ENCODE assay signal across 9 cellular contexts in the genomic region with DNA sequence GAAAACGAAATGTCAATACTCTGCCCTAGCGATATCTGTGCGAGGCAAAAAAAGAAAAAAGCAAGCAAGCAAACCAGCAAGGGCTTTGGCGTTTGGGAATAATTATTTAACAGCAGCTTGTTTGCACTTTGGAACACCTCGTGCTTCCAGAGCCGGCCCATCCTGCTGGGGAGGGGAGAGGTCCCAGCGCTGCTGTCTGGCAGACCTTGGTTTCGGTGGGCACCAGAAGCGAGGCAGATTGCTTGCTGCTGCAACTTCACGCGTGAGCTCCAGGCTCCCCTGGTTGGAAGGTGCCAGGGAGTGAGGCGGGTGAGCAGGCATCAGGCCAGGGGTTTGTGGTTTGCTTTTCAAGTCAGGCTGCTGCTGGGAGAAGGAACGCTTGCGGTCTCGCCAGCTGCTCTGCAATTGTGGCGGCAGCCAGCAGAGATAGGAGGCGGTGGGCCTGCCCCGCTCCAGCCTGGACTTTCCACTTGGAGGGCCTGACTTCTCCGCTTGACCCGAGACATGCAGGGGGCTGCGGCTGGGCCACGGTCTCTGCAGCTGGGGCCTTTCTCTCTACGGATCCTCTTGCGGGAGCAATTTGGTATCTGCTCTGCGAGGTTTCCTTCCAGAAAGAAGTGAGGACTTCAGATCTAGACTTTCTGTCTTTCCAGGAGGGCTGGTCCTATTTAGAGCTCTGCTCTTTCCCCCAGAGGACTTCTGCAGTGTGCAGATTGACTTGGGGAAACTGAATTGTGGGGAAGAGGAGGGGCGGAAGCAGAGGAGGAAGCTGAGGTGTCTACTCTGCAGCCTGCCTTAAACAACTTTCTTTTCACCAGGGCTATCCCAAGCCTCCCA.
A peak's percentile ranks its signal among the peaks of the same experiment; 100 is the strongest.
DNase-seq lines count a peak whose midpoint lies in the region; ATAC-seq, FAIRE-seq and TF ChIP-seq lines count a peak whose summit lies in the region.
"Had no signal": no experiment of that assay in that cellular context is flagged by ENCODE, and none has a peak within 500 bp of the region (broad histone marks: within the 10 kb centered on the region; RNA-seq: fewer than 3 reads in every experiment).

No MANE protein-coding gene starts in this region.

- 0 out of 2 replicates have a peak overlapping the region, but pooled peaks have one; percentile 17 for H2BK12ac ChIP-seq in H1 (ENCODE audit: low read depth, low read length)

- H2BK5ac ChIP-seq in H1 (ENCODE audit: low read depth, low read length) = no peak overlapping the region

- TF ChIP-seq POLR2A in H1 (IDR thresholded peaks at IDR 0.05; ENCODE audit: control extremely low read depth in 1 of 2, low read depth in 2 of 2, low read length in 2 of 2) (no peak), suprapubic skin (IDR thresholded peaks at IDR 0.05) (no peak)

- H3K36me3 ChIP-seq in H1 (ENCODE audit: control insufficient read depth in 2 of 4, insufficient read depth in 4 of 4, low read length in 3 of 4) = 0 out of 8 replicates have a peak, but pooled peaks cover 0 to 2% (median under 1%) of the 10 kb centered on the region in 4 experiments
- H3K36me3 ChIP-seq in mucosa of rectum (ENCODE audit: control insufficient read depth in 2 of 2, insufficient read depth in 2 of 2, low read length in 2 of 2) = no peaks in the 10 kb centered on the region
- H3K36me3 ChIP-seq in suprapubic skin = no peaks in the 10 kb centered on the region

- H3K23ac ChIP-seq in H1 (ENCODE audit: insufficient read length) = no peak overlapping the region

- no peak overlapping the region for H2BK20ac ChIP-seq in H1 (ENCODE audit: low read length)

- H3K79me2 ChIP-seq in H1 (ENCODE audit: control insufficient read depth in 1 of 2, insufficient read depth in 2 of 2, low read length in 2 of 2) = no peaks in the 10 kb centered on the region

- no peak overlapping the region for H3K56ac ChIP-seq in H1 (replicated peaks; ENCODE audit: insufficient read length, low read depth, low read length)

- H3K36me3 Mint-ChIP-seq in activated CD4-positive, alpha-beta memory T cell treated with anti-CD3 and anti-CD28 coated beads, Interleukin-2, amount 10 ng/mL, durations not matched to agents 7 days and 5 days (ENCODE audit: low read depth) = no peaks in the 10 kb centered on the region

- no peaks in the 10 kb centered on the region for H4K20me1 ChIP-seq in H1 (replicated peaks in 1 of 2; ENCODE audit: control insufficient read depth in 1 of 2, insufficient read depth in 2 of 2, low read length in 2 of 2)

- H2AFZ ChIP-seq in H1 (ENCODE audit: low read length) = no peak overlapping the region

- H2BK15ac ChIP-seq in H1 (ENCODE audit: low read length) = 0 out of 2 replicates have a peak overlapping the region, but pooled peaks have one; percentile 46

- no peak for FAIRE-seq in H1 (lab: Jason Lieb, UNC)
- FAIRE-seq: G401.6 had no signal

- no peak overlapping the region for H3K4me3 Mint-ChIP-seq in activated CD4-positive, alpha-beta memory T cell treated with anti-CD3 and anti-CD28 coated beads, Interleukin-2, amount 10 ng/mL, durations not matched to agents 7 days and 5 days

- H3K27me3 ChIP-seq in H1 (replicated peaks in 1 of 4; ENCODE audit: control insufficient read depth in 3 of 4, extremely low read depth in 1 of 4, insufficient read depth in 3 of 4, low read length in 3 of 4) = no peaks in the 10 kb centered on the region
- H3K27me3 ChIP-seq in mucosa of rectum (ENCODE audit: control insufficient read depth in 2 of 2, insufficient read depth in 2 of 2, low read length in 2 of 2) = no peaks in the 10 kb centered on the region
- H3K27me3 ChIP-seq in suprapubic skin = no peaks in the 10 kb centered on the region

- no peak overlapping the region; the same call in 1 of the 2 replicates for H3K18ac ChIP-seq in H1 (ENCODE audit: extremely low read depth, low read length)

- H4K5ac ChIP-seq in H1 (ENCODE audit: insufficient read length, low read depth, low read length) = no peak overlapping the region

- CTCF ChIA-PET in activated CD4-positive, alpha-beta memory T cell treated with anti-CD3 and anti-CD28 coated beads, Interleukin-2, amount 10 ng/mL, durations not matched to agents 7 days and 5 days (lab: Charles Lee) = no interaction called here
- CTCF ChIA-PET in H1 (lab: Charles Lee; ENCODE audit: partially characterized antibody) = interaction anchor here (1.2 to 2.2 kb wide), 6 partner anchors 10 to 57 kb away, joined by 3 to 12 read pairs (median 3); no protein-coding TSS in a partner anchor

- peak; percentile 10 to 46 for ATAC-seq in activated CD4-positive, CD25-positive, alpha-beta regulatory T cell treated with anti-CD3 and anti-CD28 coated beads, Interleukin-2, amount 50 U/mL, for 24 hours

- H3K27ac Mint-ChIP-seq in activated CD4-positive, alpha-beta memory T cell treated with anti-CD3 and anti-CD28 coated beads, Interleukin-2, amount 10 ng/mL, durations not matched to agents 7 days and 5 days = no peak overlapping the region

- WGBS in H1 (ENCODE audit: extremely low coverage in 1 of 2, insufficient coverage in 1 of 2, insufficient read length in 1 of 2, insufficient replicate concordance in 2 of 2, low coverage in 1 of 2, low lambda C conversion rate in 2 of 2, missing lambda C conversion rate in 1 of 2), 2 experiments = 84% methylated on average over 26 of the region's 26 CpGs; no CpG with 5 or more reads in 1 of the 2 experiments
- whole genome bisulfite sequencing in suprapubic skin = 16% methylated on average over 15 of the region's 26 CpGs

- 0 out of 7 replicates have a peak overlapping the region, but pooled peaks of 1 of the 4 experiments have one; percentile 22 for H3K9ac ChIP-seq in H1 (replicated peaks in 1 of 4; ENCODE audit: extremely low read depth in 1 of 4, low read depth in 3 of 4, low read length in 3 of 4)
- H3K9ac ChIP-seq in mucosa of rectum (ENCODE audit: low read depth in 1 of 2, low read length in 2 of 2) = peak overlapping the region; percentile 42 to 56

- no peak overlapping the region for H4K91ac ChIP-seq in H1 (replicated peaks; ENCODE audit: insufficient read length, low read length)

- TF ChIP-seq CTCF in H1 (IDR thresholded peaks at IDR 0.05; ENCODE audit: control extremely low read depth in 1 of 3, insufficient read depth in 1 of 3, low read depth in 1 of 3, low read length in 3 of 3) (no peak), suprapubic skin (IDR thresholded peaks at IDR 0.05) (no peak), GM20000 (IDR thresholded peaks at IDR 0.05; ENCODE audit: extremely low read depth, missing control alignments) (no peak)

- H2AK5ac ChIP-seq in H1 (ENCODE audit: low read depth, low read length) = no peak overlapping the region

- TF ChIP-seq EP300 in H1 (IDR thresholded peaks at IDR 0.05; ENCODE audit: borderline replicate concordance in 1 of 2, low read depth in 2 of 2, low read length in 2 of 2) (no peak), suprapubic skin (IDR thresholded peaks at IDR 0.05) (no peak)

- no peaks in the 10 kb centered on the region for H3K9me3 ChIP-seq in H1 (ENCODE audit: insufficient read depth in 2 of 2, low read depth in 1 of 2, low read length in 1 of 2)
- no peaks in the 10 kb centered on the region for H3K9me3 ChIP-seq in mucosa of rectum (ENCODE audit: control insufficient read depth in 2 of 2, low read length in 2 of 2)
- no peaks in the 10 kb centered on the region for H3K9me3 ChIP-seq in suprapubic skin

- peaks cover 0 to 3% (median under 1%) of the 10 kb centered on the region in 4 experiments; a peak in 2 of 7 replicates for H3K4me1 ChIP-seq in H1 (replicated peaks in 1 of 4; ENCODE audit: control insufficient read depth in 3 of 4, insufficient read depth in 4 of 4, low read length in 3 of 4)
- H3K4me1 ChIP-seq in mucosa of rectum (ENCODE audit: control insufficient read depth in 2 of 2, insufficient read depth in 2 of 2, low read length in 2 of 2) = peaks cover 5 to 14% of the 10 kb centered on the region in 2 donors
- H3K4me1 ChIP-seq in suprapubic skin = peaks cover 29% of the 10 kb centered on the region

- H2BK120ac ChIP-seq in H1 (replicated peaks; ENCODE audit: low read depth, low read length) = no peak overlapping the region

- no peak overlapping the region for H3K14ac ChIP-seq in H1 (ENCODE audit: insufficient read length)

- DNase-seq in activated CD4-positive, CD25-positive, alpha-beta regulatory T cell treated with anti-CD3 and anti-CD28 coated beads, Interleukin-2, amount 50 U/mL, for 72 hours = no peak
- peak; percentile 32 for DNase-seq in NCI-H1105 (lab: John Stamatoyannopoulos, UW)
- peak; percentile 27 for DNase-seq in activated CD4-positive, alpha-beta memory T cell treated with anti-CD3 and anti-CD28 coated beads, Interleukin-2, amount 10 ng/mL, durations not matched to agents 7 days and 5 days
- no peak for DNase-seq in H1 (ENCODE audit: low read depth in 1 of 2, low spot score in 2 of 2)
- peak; percentile 88 to 91 for DNase-seq in suprapubic skin (ENCODE audit: low spot score in 2 of 2)
- DNase-seq in GM20000 (ENCODE audit: low spot score) = no peak

- peaks cover 14% of the 10 kb centered on the region for H3K4me1 Mint-ChIP-seq in activated CD4-positive, alpha-beta memory T cell treated with anti-CD3 and anti-CD28 coated beads, Interleukin-2, amount 10 ng/mL, durations not matched to agents 7 days and 5 days

- POLR2A ChIA-PET in activated CD4-positive, alpha-beta memory T cell treated with anti-CD3 and anti-CD28 coated beads, Interleukin-2, amount 10 ng/mL, durations not matched to agents 7 days and 5 days (lab: Charles Lee) = no interaction called here
- POLR2A ChIA-PET in H1 (lab: Charles Lee; ENCODE audit: partially characterized antibody) = interaction anchor here (1.0 to 2.3 kb wide), 3 partner anchors 9 to 21 kb away, joined by 3 to 10 read pairs (median 4); no protein-coding TSS in a partner anchor

- H3K4me2 ChIP-seq in H1 (ENCODE audit: insufficient read depth in 1 of 2, low read depth in 2 of 2, low read length in 2 of 2) = no peak overlapping the region

- no peak overlapping the region for H3K27ac ChIP-seq in H1 (ENCODE audit: low read depth, low read length)
- H3K27ac ChIP-seq in mucosa of rectum (ENCODE audit: low read depth in 2 of 2, low read length in 2 of 2) = peak overlapping the region; percentile 40 to 61
- H3K27ac ChIP-seq in suprapubic skin = peak overlapping the region; percentile 92

- H3K27me3 Mint-ChIP-seq in activated CD4-positive, alpha-beta memory T cell treated with anti-CD3 and anti-CD28 coated beads, Interleukin-2, amount 10 ng/mL, durations not matched to agents 7 days and 5 days = peaks cover 7% of the 10 kb centered on the region

- no peak overlapping the region for H4K8ac ChIP-seq in H1 (ENCODE audit: extremely low read depth, insufficient read depth, low read length)

- no peak overlapping the region for H3K4ac ChIP-seq in H1 (replicated peaks; ENCODE audit: insufficient read length, low read depth, low read length)

- TF ChIP-seq RAD21 in H1 (IDR thresholded peaks at IDR 0.05 in 1 of 2, conservative IDR thresholded peaks at IDR 0.05 in 1 of 2; ENCODE audit: low read depth in 2 of 2, low read length in 2 of 2) = no peak

- no peaks in the 10 kb centered on the region for H3K79me1 ChIP-seq in H1 (ENCODE audit: low read depth, low read length)

- no peaks in the 10 kb centered on the region for H3K9me3 Mint-ChIP-seq in activated CD4-positive, alpha-beta memory T cell treated with anti-CD3 and anti-CD28 coated beads, Interleukin-2, amount 10 ng/mL, durations not matched to agents 7 days and 5 days

- H3K4me3 ChIP-seq in H1 (ENCODE audit: extremely low read depth in 1 of 4, insufficient read depth in 2 of 4, low read depth in 3 of 4, low read length in 4 of 4) (no peak overlapping the region), mucosa of rectum (ENCODE audit: low read length in 2 of 2) (peak overlapping the region; percentile 60 to 64), suprapubic skin (peak overlapping the region; percentile 51)

- peaks cover 2% of the 10 kb centered on the region; the same call in 1 of the 2 replicates for H3K23me2 ChIP-seq in H1 (ENCODE audit: low read depth, low read length)

Comparison
In these comparisons a context has a peak if more than half of its experiments do, and no peak if none do; other contexts are left out.
1. DNase-seq: peak in NCI-H1105 (single experiment), activated CD4-positive, alpha-beta memory T cell treated with anti-CD3 and anti-CD28 coated beads, Interleukin-2, amount 10 ng/mL, durations not matched to agents 7 days and 5 days (single experiment) and suprapubic skin (2 of 2); none in activated CD4-positive, CD25-positive, alpha-beta regulatory T cell treated with anti-CD3 and anti-CD28 coated beads, Interleukin-2, amount 50 U/mL, for 72 hours (single experiment), H1 (0 of 2) and GM20000 (single experiment).
2. H3K4me3 ChIP-seq: peak in mucosa of rectum (2 of 2) and suprapubic skin (single experiment); none in H1 (0 of 4).